Comparison of ENCODE assay signal across 20 cellular contexts in genomic region chr1:63874278-63874880, GRCh38.
DNase-seq lines count a peak whose midpoint lies in the region; ATAC-seq, FAIRE-seq and TF ChIP-seq lines count a peak whose summit lies in the region.
"Had no signal": no experiment of that assay in that cellular context is flagged by ENCODE, and none has a peak within 500 bp of the region (broad histone marks: within the 10 kb centered on the region; RNA-seq: fewer than 3 reads in every experiment).

No MANE protein-coding gene starts in this region.

- peak overlapping the region; percentile 15 for H3K4me2 ChIP-seq in mammary epithelial cell (ENCODE audit: insufficient read depth, low read depth, low read length)
- no peak overlapping the region for H3K4me2 ChIP-seq in keratinocyte (ENCODE audit: control insufficient read depth, extremely low read depth, insufficient read depth, low read depth, low read length)

- H3K9me1 ChIP-seq in keratinocyte (ENCODE audit: control insufficient read depth, extremely low read depth, insufficient read depth, low read length) = no peaks in the 10 kb centered on the region

- intact Hi-C loops in mammary epithelial cell (cut with micrococcal nuclease) (no loop called here), MCF 10A (cut with micrococcal nuclease) (no loop called here), tibial artery (cut with DNase I; ENCODE audit: low total_unique reads) (no loop called here)

- H3K27ac Mint-ChIP-seq in MCF 10A (ENCODE audit: low read depth, unreplicated experiment) = no peak overlapping the region
- no peak overlapping the region for H3K27ac Mint-ChIP-seq in activated naive CD4-positive, alpha-beta T cell treated with anti-CD3 and anti-CD28 coated beads, Interleukin-2, amount 50 U/mL, for 72 hours
- H3K27ac Mint-ChIP-seq: activated CD4-positive, alpha-beta memory T cell treated with anti-CD3 and anti-CD28 coated beads, Interleukin-2, amount 10 ng/mL, durations not matched to agents 7 days and 5 days; CD8-positive, alpha-beta T cell; IgD-negative memory B cell had no signal

- H3K9me3 Mint-ChIP-seq in MCF 10A (ENCODE audit: unreplicated experiment) = no peaks in the 10 kb centered on the region
- no peaks in the 10 kb centered on the region for H3K9me3 Mint-ChIP-seq in activated naive CD4-positive, alpha-beta T cell treated with anti-CD3 and anti-CD28 coated beads, Interleukin-2, amount 50 U/mL, for 72 hours
- H3K9me3 Mint-ChIP-seq: activated CD4-positive, alpha-beta memory T cell treated with anti-CD3 and anti-CD28 coated beads, Interleukin-2, amount 10 ng/mL, durations not matched to agents 7 days and 5 days; CD8-positive, alpha-beta T cell; IgD-negative memory B cell; naive B cell had no signal

- no peaks in the 10 kb centered on the region for H3K27me3 ChIP-seq in mammary epithelial cell (ENCODE audit: insufficient read depth, low read length)
- H3K27me3 ChIP-seq in keratinocyte (ENCODE audit: control insufficient read depth, extremely low read depth, insufficient read depth, low read length) = no peaks in the 10 kb centered on the region
- H3K27me3 ChIP-seq in tibial artery = no peaks in the 10 kb centered on the region
- H3K27me3 ChIP-seq: upper lobe of left lung had no signal

- H3K9ac ChIP-seq in mammary epithelial cell (ENCODE audit: insufficient read depth, low read length) = no peak overlapping the region
- H3K9ac ChIP-seq in keratinocyte (ENCODE audit: control insufficient read depth, extremely low read depth, insufficient read depth, low read length) = no peak overlapping the region

- H3K4me3 Mint-ChIP-seq in MCF 10A (ENCODE audit: unreplicated experiment) = no peak overlapping the region
- H3K4me3 Mint-ChIP-seq: activated CD4-positive, alpha-beta memory T cell treated with anti-CD3 and anti-CD28 coated beads, Interleukin-2, amount 10 ng/mL, durations not matched to agents 7 days and 5 days; CD8-positive, alpha-beta T cell; IgD-negative memory B cell; naive B cell had no signal

- CTCF ChIA-PET in mammary epithelial cell (lab: Charles Lee; ENCODE audit: low non-redundant PET) (no interaction called here), MCF 10A (lab: Yijun Ruan, JAX) (interaction anchor here (0.6 to 1.0 kb wide), 2 partner anchors 263 to 929 kb away, joined by 3 read pairs; no protein-coding TSS in a partner anchor)

- H3K27ac ChIP-seq in mammary epithelial cell (ENCODE audit: insufficient read depth, low read depth, low read length) (peak overlapping the region; percentile 10), keratinocyte (ENCODE audit: control insufficient read depth, insufficient read depth, low read length) (no peak overlapping the region), tibial artery (peak overlapping the region; percentile 36 to 53)
- H3K27ac ChIP-seq: 22Rv1, upper lobe of left lung had no signal

- H3K4me3 ChIP-seq in mammary epithelial cell (replicated peaks in 1 of 3; ENCODE audit: insufficient read depth in 1 of 3, low read depth in 2 of 3, low read length in 3 of 3) = no peak overlapping the region
- H3K4me3 ChIP-seq in keratinocyte (ENCODE audit: control insufficient read depth in 2 of 3, extremely low read depth in 1 of 3, insufficient read depth in 2 of 3, low read depth in 1 of 3, low read length in 3 of 3) = no peak overlapping the region
- no peak overlapping the region for H3K4me3 ChIP-seq in tibial artery
- H3K4me3 ChIP-seq: upper lobe of left lung had no signal

- no TSS peak for BruUV-seq in mammary epithelial cell (replicated peaks; lab: Mats Ljungman, UMichigan)
- BruUV-seq in MCF 10A (replicated peaks; lab: Mats Ljungman, UMichigan) = no TSS peak

- no peaks in the 10 kb centered on the region for H4K20me1 ChIP-seq in mammary epithelial cell (ENCODE audit: insufficient read depth, low read length)
- no peaks in the 10 kb centered on the region for H4K20me1 ChIP-seq in keratinocyte (ENCODE audit: control insufficient read depth, extremely low read depth, insufficient read depth, low read length)

- peak; percentile 69 for ATAC-seq in SK-N-SH treated with all-trans-retinoic acid at 6 μM for 48 hours
- no peak for ATAC-seq in GM19452 (IDR thresholded peaks at IDR 0.05; ENCODE audit: unreplicated experiment)
- no peak for ATAC-seq in activated naive CD4-positive, alpha-beta T cell treated with anti-CD3 and anti-CD28 coated beads, Interleukin-2, amount 50 U/mL, for 72 hours
- ATAC-seq: CD8-positive, alpha-beta T cell had no signal

- peak overlapping the region; percentile 7 for H2AFZ ChIP-seq in mammary epithelial cell (ENCODE audit: low read depth, low read length)
- no peak overlapping the region for H2AFZ ChIP-seq in keratinocyte (ENCODE audit: control insufficient read depth, low read length)

- H3K79me2 ChIP-seq in mammary epithelial cell (ENCODE audit: insufficient read depth, low read length) (peaks cover 44% of the 10 kb centered on the region), keratinocyte (ENCODE audit: control insufficient read depth, insufficient read depth, low read length) (no peaks in the 10 kb centered on the region)

- peaks cover 26% of the 10 kb centered on the region for H3K4me1 Mint-ChIP-seq in MCF 10A (ENCODE audit: insufficient read depth, unreplicated experiment)
- H3K4me1 Mint-ChIP-seq: activated CD4-positive, alpha-beta memory T cell treated with anti-CD3 and anti-CD28 coated beads, Interleukin-2, amount 10 ng/mL, durations not matched to agents 7 days and 5 days; IgD-negative memory B cell; naive B cell had no signal

- no peaks in the 10 kb centered on the region for H3K36me3 ChIP-seq in mammary epithelial cell (ENCODE audit: insufficient read depth, low read length)
- H3K36me3 ChIP-seq in keratinocyte (ENCODE audit: control insufficient read depth in 2 of 2, extremely low read depth in 1 of 2, insufficient read depth in 2 of 2, low read length in 2 of 2) = no peaks in the 10 kb centered on the region
- H3K36me3 ChIP-seq in tibial artery = no peaks in the 10 kb centered on the region
- H3K36me3 ChIP-seq: upper lobe of left lung had no signal

- H3K4me1 ChIP-seq in mammary epithelial cell (ENCODE audit: insufficient read depth, low read length) (peaks cover 57% of the 10 kb centered on the region), keratinocyte (ENCODE audit: control insufficient read depth, extremely low read depth, insufficient read depth, low read length) (peaks cover 39% of the 10 kb centered on the region), tibial artery (peaks cover 0 to 69% (median 35%) of the 10 kb centered on the region in 4 donors)

- in situ Hi-C loops in mammary epithelial cell (cut with MboI; ENCODE audit: low sequenced_read_pairs in 2 of 2) = no loop called here

- 0% methylated on average over 1 of the region's 1 CpG for whole genome bisulfite sequencing in mammary epithelial cell (ENCODE audit: low coverage, missing lambda C conversion rate)

- POLR2A ChIA-PET in MCF 10A (lab: Yijun Ruan, JAX) = interaction anchor here (0.7 kb wide), 1 partner anchor 165 kb away, joined by 3 read pairs; no protein-coding TSS in a partner anchor

- FAIRE-seq in keratinocyte (lab: Jason Lieb, UNC) = peak; percentile 75

- no peak for TF ChIP-seq CTCF in mammary epithelial cell (conservative IDR thresholded peaks at IDR 0.05 in 1 of 2, IDR thresholded peaks at IDR 0.05 in 1 of 2; ENCODE audit: extremely low read depth in 1 of 2, insufficient read depth in 1 of 2, low read depth in 1 of 2, low read length in 2 of 2)
- no peak for TF ChIP-seq CTCF in MCF 10A (IDR thresholded peaks at IDR 0.05; ENCODE audit: unreplicated experiment)
- no peak for TF ChIP-seq CTCF in keratinocyte (optimal IDR thresholded peaks at IDR 0.05 in 1 of 3, IDR thresholded peaks at IDR 0.05 in 1 of 3, conservative IDR thresholded peaks at IDR 0.05 in 1 of 3; ENCODE audit: extremely low read depth in 1 of 3, insufficient read depth in 2 of 3, low read length in 3 of 3)
- no peak for TF ChIP-seq CTCF in tibial artery (IDR thresholded peaks at IDR 0.05)

- DNase-seq in mammary epithelial cell = no peak
- no peak for DNase-seq in MCF 10A (ENCODE audit: unreplicated experiment)
- no peak for DNase-seq in keratinocyte (ENCODE audit: low read depth, low spot score)
- no peak for DNase-seq in tibial artery
- no peak for DNase-seq in NCI-H2029 treated with DMSO at 0.1 percent for 48 hours (lab: John Stamatoyannopoulos, UW)
- DNase-seq in activated naive CD4-positive, alpha-beta T cell treated with anti-CD3 and anti-CD28 coated beads, Interleukin-2, amount 50 U/mL, for 72 hours (ENCODE audit: low spot score in 2 of 2) = no peak
- DNase-seq: activated CD4-positive, alpha-beta memory T cell treated with anti-CD3 and anti-CD28 coated beads, Interleukin-2, amount 10 ng/mL, durations not matched to agents 7 days and 5 days; caudate nucleus; CD8-positive, alpha-beta T cell; GDM1; left cardiac atrium; naive B cell; NCI-H1092 treated with DMSO at 0.1 percent for 48 hours; retina; stimulated activated CD4-positive, alpha-beta T cell treated with anti-CD3 and anti-CD28 coated beads, Interleukin-2, amount 100 ng/mL, for 48 hours; upper lobe of left lung had no signal

- H3K27me3 Mint-ChIP-seq in MCF 10A (ENCODE audit: insufficient read depth, unreplicated experiment) = no peaks in the 10 kb centered on the region

- H3K9me3 ChIP-seq in mammary epithelial cell (replicated peaks; ENCODE audit: insufficient read depth, low read length) = no peaks in the 10 kb centered on the region
- no peaks in the 10 kb centered on the region for H3K9me3 ChIP-seq in keratinocyte (ENCODE audit: control insufficient read depth, low read depth, low read length)
- no peaks in the 10 kb centered on the region for H3K9me3 ChIP-seq in tibial artery
- H3K9me3 ChIP-seq: upper lobe of left lung had no signal

- H3K36me3 Mint-ChIP-seq in MCF 10A (ENCODE audit: insufficient read depth, unreplicated experiment) = peaks cover 11% of the 10 kb centered on the region
- H3K36me3 Mint-ChIP-seq in activated naive CD4-positive, alpha-beta T cell treated with anti-CD3 and anti-CD28 coated beads, Interleukin-2, amount 50 U/mL, for 72 hours = no peaks in the 10 kb centered on the region
- H3K36me3 Mint-ChIP-seq: CD8-positive, alpha-beta T cell; naive B cell had no signal

- dilution Hi-C loops in mammary epithelial cell (cut with HindIII; ENCODE audit: low sequenced_read_pairs) (no loop called here), keratinocyte (cut with MboI; ENCODE audit: extremely low pct_ligation_motif_present, low sequenced_read_pairs) (no loop called here)

TF ChIP-seq in SK-N-SH treated with all-trans-retinoic acid at 6 μM for 48 hours, 23 proteins besides CTCF, POLR2A, EP300 and RAD21 (continues in another document):
- TF ChIP-seq CREB5 (CRISPR knock-in tag; IDR thresholded peaks at IDR 0.05; ENCODE audit: low read depth) (peak; percentile 48; the same call in 1 of the 2 replicates), GLIS3 (CRISPR knock-in tag; IDR thresholded peaks at IDR 0.05) (no peak)
